In the genomic region with DNA sequence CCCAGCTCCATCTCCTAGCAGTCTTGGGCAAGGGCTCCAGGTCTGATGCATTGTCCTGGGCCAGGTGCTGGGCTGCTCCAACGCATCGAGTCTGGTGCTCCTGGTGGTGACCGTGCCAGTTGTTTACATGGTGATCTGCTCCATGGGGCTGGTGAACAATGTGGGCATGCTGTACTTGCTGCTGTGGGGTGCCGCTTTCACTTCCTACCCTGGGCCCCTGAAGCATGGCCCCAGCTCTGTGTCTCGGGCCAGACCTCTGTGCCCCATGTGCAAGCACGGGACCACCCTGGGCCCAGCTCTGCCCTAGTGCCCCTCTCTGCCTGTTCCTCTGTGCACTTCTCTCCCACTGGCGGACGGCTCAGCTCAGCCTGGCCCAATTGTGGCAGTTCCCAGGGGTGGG, we compare ENCODE assay signal across 19 cellular contexts.
A peak's percentile ranks its signal among the peaks of the same experiment; 100 is the strongest.
DNase-seq lines count a peak whose midpoint lies in the region; ATAC-seq and TF ChIP-seq lines count a peak whose summit lies in the region.
"Had no signal": no experiment of that assay in that cellular context is flagged by ENCODE, and none has a peak within 500 bp of the region (broad histone marks: within the 10 kb centered on the region; RNA-seq: fewer than 3 reads in every experiment).

No MANE protein-coding gene starts in this region.

- TF ChIP-seq POLR2A in heart left ventricle (IDR thresholded peaks at IDR 0.05) = no peak

- H2BK5ac ChIP-seq in mesendoderm (ENCODE audit: low read length) = peak overlapping the region; percentile 87

- H3K9ac ChIP-seq in OCI-LY1 (ENCODE audit: low read length) = no peak overlapping the region
- no peak overlapping the region for H3K9ac ChIP-seq in mesendoderm (ENCODE audit: low read length)
- peak overlapping the region in 2 of 3 donors; percentile 57 to 73 for H3K9ac ChIP-seq in skeletal muscle tissue (ENCODE audit: low read depth in 1 of 3, low read length in 3 of 3)

- peak overlapping the region; percentile 46 for H3K4ac ChIP-seq in mesendoderm (ENCODE audit: low read depth, low read length)

- H3K4me3 ChIP-seq in OCI-LY1 (ENCODE audit: low read depth, low read length, poor library complexity, severe bottlenecking) = no peak overlapping the region
- no peak overlapping the region for H3K4me3 ChIP-seq in heart left ventricle
- no peak overlapping the region for H3K4me3 ChIP-seq in mesendoderm (ENCODE audit: low read length)
- peak overlapping the region in 1 of 3 donors; percentile 45 for H3K4me3 ChIP-seq in skeletal muscle tissue (ENCODE audit: low read length in 3 of 3)
- H3K4me3 ChIP-seq: SJSA1 had no signal

- no peaks in the 10 kb centered on the region for H4K20me1 ChIP-seq in OCI-LY1 (ENCODE audit: insufficient read depth, low read length)

- H2AK5ac ChIP-seq in mesendoderm (ENCODE audit: low read length) = no peak overlapping the region

- intact Hi-C loops in heart left ventricle (cut with DNase I) = loop anchor here in 3 of 10 donors (5.0 to 10.0 kb wide), 2 partner anchors 102 to 104 kb away; no protein-coding TSS in a partner anchor
- intact Hi-C loops in activated T-helper 2 cell treated with anti-CD3 and anti-CD28 coated beads, Interferon-gamma antibody, Interleukin-2, Interleukin-4, amounts not matched to agents 10 μg/mL and 5 μg/mL and 100 μg/mL, durations not matched to agents 14 hours and 24 hours and 36 hours (cut with micrococcal nuclease) = no loop called here

- H3K79me2 ChIP-seq in OCI-LY1 (ENCODE audit: insufficient read depth, low read length) (no peaks in the 10 kb centered on the region), mesendoderm (ENCODE audit: control insufficient read depth, insufficient read depth, low read length) (no peaks in the 10 kb centered on the region)

- H4K5ac ChIP-seq in mesendoderm (ENCODE audit: low read length) = no peak overlapping the region

- no peaks in the 10 kb centered on the region for H3K79me1 ChIP-seq in mesendoderm (ENCODE audit: low read length)

- no peaks in the 10 kb centered on the region for H3F3A ChIP-seq in OCI-LY1 (ENCODE audit: insufficient read depth, low read length)

- no peak overlapping the region for H3K4me3 Mint-ChIP-seq in activated T-helper 2 cell treated with anti-CD3 and anti-CD28 coated beads, Interferon-gamma antibody, Interleukin-2, Interleukin-4, amounts not matched to agents 10 μg/mL and 5 μg/mL and 100 μg/mL, durations not matched to agents 14 hours and 24 hours and 36 hours (ENCODE audit: low read depth)
- no peak overlapping the region for H3K4me3 Mint-ChIP-seq in nephron progenitor cell
- no peak overlapping the region for H3K4me3 Mint-ChIP-seq in HFFc6
- H3K4me3 Mint-ChIP-seq: CD14-positive monocyte had no signal

- no peak overlapping the region for H3K23ac ChIP-seq in mesendoderm (ENCODE audit: low read length)

- no peaks in the 10 kb centered on the region for H3K9me3 Mint-ChIP-seq in activated T-helper 2 cell treated with anti-CD3 and anti-CD28 coated beads, Interferon-gamma antibody, Interleukin-2, Interleukin-4, amounts not matched to agents 10 μg/mL and 5 μg/mL and 100 μg/mL, durations not matched to agents 14 hours and 24 hours and 36 hours
- H3K9me3 Mint-ChIP-seq in nephron progenitor cell (no peaks in the 10 kb centered on the region), HFFc6 (no peaks in the 10 kb centered on the region)
- H3K9me3 Mint-ChIP-seq: CD14-positive monocyte had no signal

- H3K27ac ChIP-seq in OCI-LY1 (ENCODE audit: low read depth, low read length, poor library complexity, severe bottlenecking) = no peak overlapping the region
- peak overlapping the region in 10 of 12 donors; percentile 17 to 78 (median 60) for H3K27ac ChIP-seq in heart left ventricle
- peak overlapping the region; percentile 20 for H3K27ac ChIP-seq in mesendoderm (ENCODE audit: low read depth, low read length)
- H3K27ac ChIP-seq in skeletal muscle tissue (ENCODE audit: low read depth, low read length) = peak overlapping the region; percentile 5
- H3K27ac ChIP-seq: RWPE1, SJSA1 had no signal

- no peak for TF ChIP-seq CTCF in OCI-LY1 (IDR thresholded peaks at IDR 0.05; ENCODE audit: low read length)
- TF ChIP-seq CTCF in heart left ventricle (IDR thresholded peaks at IDR 0.05) = no peak
- TF ChIP-seq CTCF in nephron progenitor cell (IDR thresholded peaks at IDR 0.05) = no peak
- TF ChIP-seq CTCF in HFFc6 (IDR thresholded peaks at IDR 0.05) = no peak

- WGBS in heart left ventricle, 4 donors = 61 to 85% (median 78%) methylated on average over 4 to 8 of the region's 8 CpGs
- WGBS in mesendoderm (ENCODE audit: extremely low coverage, insufficient coverage, low lambda C conversion rate) = no CpG with 5 or more reads among the region's 8 CpGs

- H3K9me2 ChIP-seq in OCI-LY1 (ENCODE audit: low read depth, low read length) = no peaks in the 10 kb centered on the region

- H2AFZ ChIP-seq in OCI-LY1 (ENCODE audit: low read length) = no peak overlapping the region

- no peak overlapping the region for H2BK120ac ChIP-seq in mesendoderm (ENCODE audit: low read depth, low read length)

- no peak overlapping the region for H3K27ac Mint-ChIP-seq in activated T-helper 2 cell treated with anti-CD3 and anti-CD28 coated beads, Interferon-gamma antibody, Interleukin-2, Interleukin-4, amounts not matched to agents 10 μg/mL and 5 μg/mL and 100 μg/mL, durations not matched to agents 14 hours and 24 hours and 36 hours
- no peak overlapping the region for H3K27ac Mint-ChIP-seq in nephron progenitor cell
- no peak overlapping the region for H3K27ac Mint-ChIP-seq in HFFc6
- H3K27ac Mint-ChIP-seq: CD14-positive monocyte had no signal

- peak overlapping the region; percentile 69 for H3K56ac ChIP-seq in mesendoderm (ENCODE audit: low read length)

- H3K27me3 ChIP-seq in OCI-LY1 (ENCODE audit: insufficient read depth, low read length) = no peaks in the 10 kb centered on the region
- H3K27me3 ChIP-seq in heart left ventricle = no peaks in the 10 kb centered on the region
- no peaks in the 10 kb centered on the region for H3K27me3 ChIP-seq in mesendoderm (ENCODE audit: insufficient read depth, low read length, poor library complexity)
- H3K27me3 ChIP-seq in skeletal muscle tissue (ENCODE audit: control insufficient read depth in 3 of 3, insufficient read depth in 3 of 3, low read length in 3 of 3) = no peaks in the 10 kb centered on the region
- H3K27me3 ChIP-seq: SJSA1 had no signal

- H3K9me3 ChIP-seq in OCI-LY1 (ENCODE audit: low read length) (no peaks in the 10 kb centered on the region), heart left ventricle (no peaks in the 10 kb centered on the region), skeletal muscle tissue (ENCODE audit: control insufficient read depth in 3 of 3, low read length in 3 of 3) (no peaks in the 10 kb centered on the region)
- H3K9me3 ChIP-seq: SJSA1 had no signal

- H3K4me1 ChIP-seq in OCI-LY1 (ENCODE audit: insufficient read depth, low read length, severe bottlenecking) = peaks cover 28% of the 10 kb centered on the region
- peaks cover 0 to 58% (median 15%) of the 10 kb centered on the region in 12 donors for H3K4me1 ChIP-seq in heart left ventricle
- peaks cover 24% of the 10 kb centered on the region for H3K4me1 ChIP-seq in mesendoderm (ENCODE audit: control insufficient read depth, low read depth, low read length)
- H3K4me1 ChIP-seq in skeletal muscle tissue (ENCODE audit: control insufficient read depth in 3 of 3, insufficient read depth in 3 of 3, low read length in 3 of 3) = peaks cover 54 to 65% (median 65%) of the 10 kb centered on the region in 3 donors

- no peak overlapping the region for H2BK15ac ChIP-seq in mesendoderm (replicated peaks; ENCODE audit: low read depth)

- H3K36me3 ChIP-seq in OCI-LY1 (ENCODE audit: insufficient read depth, low read length) (peaks cover 10% of the 10 kb centered on the region), heart left ventricle (peaks cover 0 to 9% (median 0%) of the 10 kb centered on the region in 9 donors), mesendoderm (ENCODE audit: control insufficient read depth, insufficient read depth, low read length) (no peaks in the 10 kb centered on the region), skeletal muscle tissue (ENCODE audit: control insufficient read depth in 3 of 3, insufficient read depth in 3 of 3, low read length in 3 of 3) (peaks cover 4 to 28% (median 19%) of the 10 kb centered on the region in 3 donors)

- no peaks in the 10 kb centered on the region for H3K4me1 Mint-ChIP-seq in activated T-helper 2 cell treated with anti-CD3 and anti-CD28 coated beads, Interferon-gamma antibody, Interleukin-2, Interleukin-4, amounts not matched to agents 10 μg/mL and 5 μg/mL and 100 μg/mL, durations not matched to agents 14 hours and 24 hours and 36 hours (ENCODE audit: low read depth)
- H3K4me1 Mint-ChIP-seq in nephron progenitor cell (peaks cover 19% of the 10 kb centered on the region), HFFc6 (ENCODE audit: low read depth) (peaks cover 27% of the 10 kb centered on the region)

- ATAC-seq in heart left ventricle = peak; percentile 19 to 37 (median 33)
- ATAC-seq: PC-3 had no signal

- no peak overlapping the region for H4K8ac ChIP-seq in mesendoderm (ENCODE audit: low read depth, low read length)

- peak overlapping the region; percentile 14; the same call in 1 of the 2 replicates for H3K4me2 ChIP-seq in OCI-LY1 (ENCODE audit: low read length)
- no peak overlapping the region for H3K4me2 ChIP-seq in mesendoderm (ENCODE audit: low read length)

- peak overlapping the region; percentile 12 for H3K18ac ChIP-seq in mesendoderm (ENCODE audit: low read length)

- no peaks in the 10 kb centered on the region for H3K36me3 Mint-ChIP-seq in activated T-helper 2 cell treated with anti-CD3 and anti-CD28 coated beads, Interferon-gamma antibody, Interleukin-2, Interleukin-4, amounts not matched to agents 10 μg/mL and 5 μg/mL and 100 μg/mL, durations not matched to agents 14 hours and 24 hours and 36 hours (ENCODE audit: low read depth)
- H3K36me3 Mint-ChIP-seq in nephron progenitor cell (ENCODE audit: low read depth) (peaks cover 22% of the 10 kb centered on the region), HFFc6 (ENCODE audit: low read depth) (peaks cover 9% of the 10 kb centered on the region)

- no peak for DNase-seq in heart left ventricle
- DNase-seq in mesendoderm = no peak
- no peak for DNase-seq in activated T-helper 2 cell treated with anti-CD3 and anti-CD28 coated beads, Interferon-gamma antibody, Interleukin-2, Interleukin-4, amounts not matched to agents 10 μg/mL and 5 μg/mL and 100 μg/mL, durations not matched to agents 14 hours and 24 hours and 36 hours (ENCODE audit: low spot score)
- DNase-seq in nephron progenitor cell = no peak
- DNase-seq in HFFc6 = no peak
- no peak for DNase-seq in stimulated activated CD4-positive, alpha-beta T cell treated with anti-CD3 and anti-CD28 coated beads, Interleukin-1b, Interleukin-23, amount 100 ng/mL, for 48 hours
- DNase-seq: DMS 273 treated with DMSO at 0.1 percent for 48 hours, MV-4-11, NCI-H1417 treated with DMSO at 0.1 percent for 48 hours, NCI-H1930, NCI-H2171, NCI-H446, NCI-H69, PC-3 had no signal

- no peaks in the 10 kb centered on the region for H3K27me3 Mint-ChIP-seq in activated T-helper 2 cell treated with anti-CD3 and anti-CD28 coated beads, Interferon-gamma antibody, Interleukin-2, Interleukin-4, amounts not matched to agents 10 μg/mL and 5 μg/mL and 100 μg/mL, durations not matched to agents 14 hours and 24 hours and 36 hours (ENCODE audit: low read depth)
- H3K27me3 Mint-ChIP-seq in nephron progenitor cell (ENCODE audit: low read depth, poor library complexity) (peaks cover 8% of the 10 kb centered on the region), HFFc6 (ENCODE audit: insufficient read depth) (no peaks in the 10 kb centered on the region; the same call in 1 of the 2 replicates)

Comparison
In these comparisons a context has a peak if more than half of its experiments do, and no peak if none do; other contexts are left out.
1. H3K9ac ChIP-seq: peak in skeletal muscle tissue (2 of 3); none in OCI-LY1 (single experiment) and mesendoderm (single experiment).